ENCODE assay signal across 23 cellular contexts in genomic region chr12:71509705-71510104, GRCh38.
"Had no signal": no experiment of that assay in that cellular context is flagged by ENCODE, and none has a peak within 500 bp of the region (broad histone marks: within the 10 kb centered on the region; RNA-seq: fewer than 3 reads in every experiment).

No MANE protein-coding gene starts in this region.

- H3K9me3 ChIP-seq: colonic mucosa, esophagus muscularis mucosa, esophagus squamous epithelium, gastrocnemius medialis, heart left ventricle, heart right ventricle had no signal

- H3K4me1 ChIP-seq: colonic mucosa, esophagus muscularis mucosa, esophagus squamous epithelium, foreskin keratinocyte, gastrocnemius medialis, heart right ventricle had no signal

- H3K27ac ChIP-seq: colonic mucosa, coronary artery, dorsolateral prefrontal cortex, epithelial cell of prostate, esophagus muscularis mucosa, esophagus squamous epithelium, foreskin keratinocyte, heart left ventricle, heart right ventricle had no signal

- H3K36me3 ChIP-seq: colonic mucosa, esophagus muscularis mucosa, esophagus squamous epithelium, gastrocnemius medialis, heart left ventricle, heart right ventricle had no signal

- H3K4me3 ChIP-seq: colonic mucosa, coronary artery, dorsolateral prefrontal cortex, esophagus muscularis mucosa, esophagus squamous epithelium, gastrocnemius medialis, heart left ventricle, heart right ventricle had no signal

- H3K27me3 ChIP-seq: colonic mucosa, esophagus muscularis mucosa, esophagus squamous epithelium, gastrocnemius medialis had no signal

- ATAC-seq: effector memory CD8-positive, alpha-beta T cell; esophagus mucosa; foreskin keratinocyte; heart left ventricle; heart right ventricle had no signal

- DNase-seq: colonic mucosa; cortex of kidney; dermis blood vessel endothelial cell; dorsolateral prefrontal cortex; effector CD4-positive, alpha-beta T cell; effector CD8-positive, alpha-beta T cell; effector memory CD4-positive, alpha-beta T cell; effector memory CD8-positive, alpha-beta T cell; endodermal cell; erythroblast; esophagus squamous epithelium; foreskin fibroblast; foreskin keratinocyte; foreskin melanocyte; gastrocnemius medialis; glutamatergic neuron; head of caudate nucleus; heart left ventricle; heart right ventricle had no signal
